In genomic region chr19:50300051-50300450, GRCh38 we compare ENCODE assay signal across 20 cellular contexts. TPM values are rescaled to one million over a fixed set of nuclear protein-coding genes. Genes with fewer than 3 reads are reported as not detected.
A peak's percentile ranks its signal among the peaks of the same experiment; 100 is the strongest.
DNase-seq lines count a peak whose midpoint lies in the region; ATAC-seq and TF ChIP-seq lines count a peak whose summit lies in the region.
"Had no signal": no experiment of that assay in that cellular context is flagged by ENCODE, and none has a peak within 500 bp of the region (broad histone marks: within the 10 kb centered on the region; RNA-seq: fewer than 3 reads in every experiment).

No MANE protein-coding gene starts in this region.

- DNase-seq in brain microvascular endothelial cell (peak; percentile 12), foreskin melanocyte (peak; percentile 14), iPS-NIHi7 (ENCODE audit: extremely low spot score) (no peak)
- no peak for DNase-seq in CD8-positive, alpha-beta T cell
- DNase-seq: ACHN, COR-L47, DMS 273 treated with DMSO at 0.1 percent for 48 hours, DND-41, GDM1, GM23248, NCI-H1105 treated with DMSO at 0.1 percent for 48 hours, NCI-H1694 treated with DMSO at 0.1 percent for 48 hours, NCI-H2107, NCI-H226, NCI-H524 treated with DMSO at 0.1 percent for 48 hours had no signal

- POLR2A ChIA-PET in HEK293 (lab: Yijun Ruan, JAX), result no interaction called here
- POLR2A ChIA-PET in CD8-positive, alpha-beta T cell (lab: Charles Lee), result no interaction called here

- intact Hi-C loops in CD8-positive, alpha-beta T cell (cut with DNase I, micrococcal nuclease), result no loop called here

- no peak overlapping the region for H3K27ac Mint-ChIP-seq in CD8-positive, alpha-beta T cell

- H3K36me3 Mint-ChIP-seq in CD8-positive, alpha-beta T cell, result no peaks in the 10 kb centered on the region

- ATAC-seq in HG03159 (IDR thresholded peaks at IDR 0.05; ENCODE audit: unreplicated experiment) (no peak), HG02623 (IDR thresholded peaks at IDR 0.05; ENCODE audit: unreplicated experiment) (no peak)
- no peak for ATAC-seq in CD8-positive, alpha-beta T cell

- H3K27me3 Mint-ChIP-seq in CD8-positive, alpha-beta T cell (ENCODE audit: low read depth), result peaks cover 25% of the 10 kb centered on the region

- H3K27me3 ChIP-seq in brain microvascular endothelial cell (replicated peaks), result no peaks in the 10 kb centered on the region
- H3K27me3 ChIP-seq in CD8-positive, alpha-beta T cell (ENCODE audit: insufficient read depth, low read length), result no peaks in the 10 kb centered on the region

- H3K9me3 Mint-ChIP-seq in CD8-positive, alpha-beta T cell, result peaks cover 8% of the 10 kb centered on the region

- H3K4me3 ChIP-seq in HEK293 (ENCODE audit: low read depth, low read length) (no peak overlapping the region), brain microvascular endothelial cell (ENCODE audit: low read depth, low read length) (no peak overlapping the region)
- no peak overlapping the region for H3K4me3 ChIP-seq in CD8-positive, alpha-beta T cell (ENCODE audit: low read depth, low read length)
- H3K4me3 ChIP-seq: GM23248, HAP-1 had no signal

- TF ChIP-seq CTCF in HEK293 (tag by site-specific recombination; IDR thresholded peaks at IDR 0.05), result no peak
- no peak for TF ChIP-seq CTCF in brain microvascular endothelial cell (IDR thresholded peaks at IDR 0.05; ENCODE audit: low read depth, low read length, missing control alignments)
- TF ChIP-seq CTCF in CD8-positive, alpha-beta T cell (IDR thresholded peaks at IDR 0.05), result no peak

- H3K27ac ChIP-seq in HEK293 (ENCODE audit: extremely low read depth, low read depth, low read length) (no peak overlapping the region), brain microvascular endothelial cell (no peak overlapping the region)
- H3K27ac ChIP-seq in CD8-positive, alpha-beta T cell (ENCODE audit: low read depth, low read length), result no peak overlapping the region
- H3K27ac ChIP-seq: C4-2B, GM23248 had no signal

- no peaks in the 10 kb centered on the region for H3K4me1 Mint-ChIP-seq in CD8-positive, alpha-beta T cell (ENCODE audit: low read depth)

- H3K9me3 ChIP-seq in HEK293 (ENCODE audit: control insufficient read depth, insufficient read depth, low read depth, low read length), result no peaks in the 10 kb centered on the region; the same call in 1 of the 2 replicates
- no peaks in the 10 kb centered on the region for H3K9me3 ChIP-seq in CD8-positive, alpha-beta T cell (ENCODE audit: low read length)
- H3K9me3 ChIP-seq: HAP-1 had no signal

- H3K4me3 Mint-ChIP-seq in CD8-positive, alpha-beta T cell, result no peak overlapping the region

- 0 out of 2 replicates have a peak, but pooled peaks cover 3% of the 10 kb centered on the region for H3K4me1 ChIP-seq in HEK293 (ENCODE audit: control insufficient read depth, insufficient read depth, low read length)
- no peaks in the 10 kb centered on the region for H3K4me1 ChIP-seq in CD8-positive, alpha-beta T cell (ENCODE audit: insufficient read depth, low read length)
- H3K4me1 ChIP-seq: HAP-1 had no signal

- CTCF ChIA-PET in HEK293 (lab: Yijun Ruan, JAX), result no interaction called here
- CTCF ChIA-PET in CD8-positive, alpha-beta T cell (lab: Charles Lee), result interaction anchor here (1.4 kb wide), 1 partner anchor 57 kb away, joined by 5 read pairs; no protein-coding TSS in a partner anchor

- in situ Hi-C loops in brain microvascular endothelial cell (cut with HindIII; ENCODE audit: low pct_ligation_motif_present, low sequenced_read_pairs), result no loop called here

- H3K36me3 ChIP-seq in HEK293 (ENCODE audit: control insufficient read depth in 2 of 2, insufficient read depth in 1 of 2, low read length in 2 of 2) (peaks cover 0 to 6% of the 10 kb centered on the region in 2 experiments; a peak in 2 of 3 replicates), brain microvascular endothelial cell (replicated peaks) (no peaks in the 10 kb centered on the region)
- H3K36me3 ChIP-seq in CD8-positive, alpha-beta T cell (ENCODE audit: insufficient read depth, low read length), result no peaks in the 10 kb centered on the region
- H3K36me3 ChIP-seq: HAP-1 had no signal

TF ChIP-seq in HEK293, 187 proteins besides CTCF, POLR2A, EP300 and RAD21:
- TF ChIP-seq TSHZ1 (tag by site-specific recombination; IDR thresholded peaks at IDR 0.05; ENCODE audit: borderline replicate concordance), result no peak
- TF ChIP-seq ZNF274 (IDR thresholded peaks at IDR 0.05; ENCODE audit: low read length), result no peak
- TF ChIP-seq ZNF274 (tag by site-specific recombination; IDR thresholded peaks at IDR 0.05; ENCODE audit: borderline replicate concordance), result no peak
- TF ChIP-seq ZNF777 (tag by site-specific recombination; IDR thresholded peaks at IDR 0.05; ENCODE audit: borderline replicate concordance), result no peak
- TF ChIP-seq ZFHX2 (tag by site-specific recombination; conservative IDR thresholded peaks at IDR 0.05), result peak; percentile 28; the same call in 1 of the 2 replicates
- no peak for TF ChIP-seq ZNF571 (tag by site-specific recombination; IDR thresholded peaks at IDR 0.05)
TF ChIP-seq in HEK293: peak in this region for 1.

RNA-seq across cellular contexts. Expression of gene KCNC3, which starts 29.1 kb away (rescaled TPM):
- under 1 TPM; 0.08 to 0.39 TPM for total RNA-seq in CD8-positive, alpha-beta T cell

Comparison
In these comparisons a context has a peak if more than half of its experiments do, and no peak if none do; other contexts are left out.
1. DNase-seq: peak in brain microvascular endothelial cell (single experiment) and foreskin melanocyte (single experiment); none in iPS-NIHi7 (single experiment) and CD8-positive, alpha-beta T cell (0 of 7).